ENCODE assay signal across 23 cellular contexts in genomic region chr1:75425001-75425400, GRCh38.
DNase-seq lines count a peak whose midpoint lies in the region; ATAC-seq, FAIRE-seq and TF ChIP-seq lines count a peak whose summit lies in the region.
"Had no signal": no experiment of that assay in that cellular context is flagged by ENCODE, and none has a peak within 500 bp of the region (broad histone marks: within the 10 kb centered on the region; RNA-seq: fewer than 3 reads in every experiment).

No MANE protein-coding gene starts in this region.

- intact Hi-C loops in activated CD4-positive, alpha-beta memory T cell treated with anti-CD3 and anti-CD28 coated beads for 36 hours (cut with micrococcal nuclease): no loop called here

- no peak overlapping the region for H3K4me3 Mint-ChIP-seq in activated CD4-positive, alpha-beta memory T cell treated with anti-CD3 and anti-CD28 coated beads for 36 hours
- H3K4me3 Mint-ChIP-seq: B cell; CD4-positive, alpha-beta T cell; CD8-positive, alpha-beta T cell had no signal

- no peak overlapping the region for H3K4me3 ChIP-seq in H1 (ENCODE audit: extremely low read depth in 1 of 4, insufficient read depth in 2 of 4, low read depth in 3 of 4, low read length in 4 of 4)
- H3K4me3 ChIP-seq: A549; BLaER1 treated with 17β-estradiol and CSF1 and Interleukin-3, amounts not matched to agents 10 nM and 100 nM; GM12878 had no signal

- H2BK5ac ChIP-seq in H1 (ENCODE audit: low read depth, low read length): no peak overlapping the region

- H3K9ac ChIP-seq in H1 (replicated peaks in 1 of 4; ENCODE audit: extremely low read depth in 1 of 4, low read depth in 3 of 4, low read length in 3 of 4): no peak overlapping the region
- H3K9ac ChIP-seq: BLaER1 treated with 17β-estradiol and CSF1 and Interleukin-3, amounts not matched to agents 10 nM and 100 nM had no signal

- no peak overlapping the region for H3K23ac ChIP-seq in H1 (ENCODE audit: insufficient read length)

- H2BK20ac ChIP-seq in H1 (ENCODE audit: low read length): no peak overlapping the region

- TF ChIP-seq EP300 in H1 (IDR thresholded peaks at IDR 0.05; ENCODE audit: borderline replicate concordance in 1 of 2, low read depth in 2 of 2, low read length in 2 of 2): no peak

- H3K36me3 Mint-ChIP-seq in activated CD4-positive, alpha-beta memory T cell treated with anti-CD3 and anti-CD28 coated beads for 36 hours: no peaks in the 10 kb centered on the region
- H3K36me3 Mint-ChIP-seq: CD8-positive, alpha-beta T cell had no signal

- no peak overlapping the region for H2BK15ac ChIP-seq in H1 (ENCODE audit: low read length)

- H3K27ac Mint-ChIP-seq in activated CD4-positive, alpha-beta memory T cell treated with anti-CD3 and anti-CD28 coated beads for 36 hours: no peak overlapping the region
- H3K27ac Mint-ChIP-seq: B cell; CD4-positive, alpha-beta T cell; CD8-positive, alpha-beta T cell had no signal

- no peaks in the 10 kb centered on the region for H3K23me2 ChIP-seq in H1 (ENCODE audit: low read depth, low read length)

- no peaks in the 10 kb centered on the region for H4K20me1 ChIP-seq in H1 (replicated peaks in 1 of 2; ENCODE audit: control insufficient read depth in 1 of 2, insufficient read depth in 2 of 2, low read length in 2 of 2)
- H4K20me1 ChIP-seq: BLaER1 treated with 17β-estradiol and CSF1 and Interleukin-3, amounts not matched to agents 10 nM and 100 nM had no signal

- no peak overlapping the region for H4K5ac ChIP-seq in H1 (ENCODE audit: insufficient read length, low read depth, low read length)

- no peak overlapping the region for H4K8ac ChIP-seq in H1 (ENCODE audit: extremely low read depth, insufficient read depth, low read length)

- H3K14ac ChIP-seq in H1 (ENCODE audit: insufficient read length): no peak overlapping the region

- H4K91ac ChIP-seq in H1 (replicated peaks; ENCODE audit: insufficient read length, low read length): no peak overlapping the region

- H3K27ac ChIP-seq in H1 (ENCODE audit: low read depth, low read length): no peak overlapping the region
- H3K27ac ChIP-seq: 22Rv1; A549; BLaER1 treated with 17β-estradiol and CSF1 and Interleukin-3, amounts not matched to agents 10 nM and 100 nM; C4-2B had no signal

- no peak overlapping the region for H2AFZ ChIP-seq in H1 (ENCODE audit: low read length)

- no peaks in the 10 kb centered on the region for H3K4me1 Mint-ChIP-seq in activated CD4-positive, alpha-beta memory T cell treated with anti-CD3 and anti-CD28 coated beads for 36 hours (ENCODE audit: low read depth)
- H3K4me1 Mint-ChIP-seq: B cell had no signal

- H2BK120ac ChIP-seq in H1 (replicated peaks; ENCODE audit: low read depth, low read length): no peak overlapping the region

- no peak for ATAC-seq in HG03045 (IDR thresholded peaks at IDR 0.05; ENCODE audit: unreplicated experiment)
- ATAC-seq: A549; CD8-positive, alpha-beta T cell; GM12878 had no signal

- H3K18ac ChIP-seq in H1 (ENCODE audit: extremely low read depth, low read length): no peak overlapping the region

- no peak for TF ChIP-seq POLR2A in H1 (IDR thresholded peaks at IDR 0.05; ENCODE audit: control extremely low read depth in 1 of 2, low read depth in 2 of 2, low read length in 2 of 2)

- DNase-seq in NCI-H2171 treated with DMSO at 0.1 percent for 48 hours (lab: John Stamatoyannopoulos, UW): peak; percentile 5
- no peak for DNase-seq in NCI-H2171 (lab: John Stamatoyannopoulos, UW)
- no peak for DNase-seq in H1 (ENCODE audit: low read depth in 1 of 2, low spot score in 2 of 2)
- no peak for DNase-seq in activated CD4-positive, alpha-beta memory T cell treated with anti-CD3 and anti-CD28 coated beads for 36 hours
- DNase-seq: AML-193; CD4-positive, alpha-beta T cell; CD8-positive, alpha-beta T cell; DMS 273 treated with DMSO at 0.1 percent for 48 hours; DMS153; DMS53; DMS79; DND-41; EL; GDM1 had no signal

- H3K27me3 ChIP-seq in H1 (replicated peaks in 1 of 4; ENCODE audit: control insufficient read depth in 3 of 4, extremely low read depth in 1 of 4, insufficient read depth in 3 of 4, low read length in 3 of 4): no peaks in the 10 kb centered on the region
- H3K27me3 ChIP-seq: BLaER1 treated with 17β-estradiol and CSF1 and Interleukin-3, amounts not matched to agents 10 nM and 100 nM had no signal

- no peak overlapping the region for H2BK12ac ChIP-seq in H1 (ENCODE audit: low read depth, low read length)

- H3K9me3 ChIP-seq in H1 (ENCODE audit: insufficient read depth in 2 of 2, low read depth in 1 of 2, low read length in 1 of 2): no peaks in the 10 kb centered on the region
- H3K9me3 ChIP-seq: A549; BLaER1 treated with 17β-estradiol and CSF1 and Interleukin-3, amounts not matched to agents 10 nM and 100 nM had no signal

- no peak overlapping the region for H3K4ac ChIP-seq in H1 (replicated peaks; ENCODE audit: insufficient read length, low read depth, low read length)

- FAIRE-seq in H1 (lab: Jason Lieb, UNC): no peak
- FAIRE-seq: A549, GM12878, GM12892, GM18507 had no signal

- no peaks in the 10 kb centered on the region for H3K27me3 Mint-ChIP-seq in activated CD4-positive, alpha-beta memory T cell treated with anti-CD3 and anti-CD28 coated beads for 36 hours
- H3K27me3 Mint-ChIP-seq: B cell; CD4-positive, alpha-beta T cell had no signal

- no peak overlapping the region for H3K4me2 ChIP-seq in H1 (ENCODE audit: insufficient read depth in 1 of 2, low read depth in 2 of 2, low read length in 2 of 2)
- H3K4me2 ChIP-seq: A549; BLaER1 treated with 17β-estradiol and CSF1 and Interleukin-3, amounts not matched to agents 10 nM and 100 nM had no signal

- no peak overlapping the region for H3K56ac ChIP-seq in H1 (replicated peaks; ENCODE audit: insufficient read length, low read depth, low read length)

- H2AK5ac ChIP-seq in H1 (ENCODE audit: low read depth, low read length): no peak overlapping the region

- no peaks in the 10 kb centered on the region for H3K9me3 Mint-ChIP-seq in activated CD4-positive, alpha-beta memory T cell treated with anti-CD3 and anti-CD28 coated beads for 36 hours
- H3K9me3 Mint-ChIP-seq: CD4-positive, alpha-beta T cell; CD8-positive, alpha-beta T cell had no signal

- no peak for TF ChIP-seq RAD21 in H1 (IDR thresholded peaks at IDR 0.05 in 1 of 2, conservative IDR thresholded peaks at IDR 0.05 in 1 of 2; ENCODE audit: low read depth in 2 of 2, low read length in 2 of 2)

- CTCF ChIA-PET in H1 (lab: Charles Lee; ENCODE audit: partially characterized antibody): interaction anchor here (0.6 to 3.5 kb wide), 4 partner anchors 97 to 192 kb away, joined by 3 to 14 read pairs (median 5); no protein-coding TSS in a partner anchor
- CTCF ChIA-PET in activated CD4-positive, alpha-beta memory T cell treated with anti-CD3 and anti-CD28 coated beads for 36 hours (lab: Charles Lee): no interaction called here

- H3K36me3 ChIP-seq in H1 (ENCODE audit: control insufficient read depth in 2 of 4, insufficient read depth in 4 of 4, low read length in 3 of 4): no peaks in the 10 kb centered on the region
- H3K36me3 ChIP-seq: BLaER1 treated with 17β-estradiol and CSF1 and Interleukin-3, amounts not matched to agents 10 nM and 100 nM had no signal

- no peaks in the 10 kb centered on the region for H3K4me1 ChIP-seq in H1 (replicated peaks in 1 of 4; ENCODE audit: control insufficient read depth in 3 of 4, insufficient read depth in 4 of 4, low read length in 3 of 4)
- H3K4me1 ChIP-seq: A549; BLaER1 treated with 17β-estradiol and CSF1 and Interleukin-3, amounts not matched to agents 10 nM and 100 nM had no signal

- POLR2A ChIA-PET in H1 (lab: Charles Lee; ENCODE audit: partially characterized antibody): no interaction called here
- POLR2A ChIA-PET in activated CD4-positive, alpha-beta memory T cell treated with anti-CD3 and anti-CD28 coated beads for 36 hours (lab: Charles Lee): no interaction called here

- no peaks in the 10 kb centered on the region for H3K79me2 ChIP-seq in H1 (ENCODE audit: control insufficient read depth in 1 of 2, insufficient read depth in 2 of 2, low read length in 2 of 2)

- TF ChIP-seq CTCF in H1 (IDR thresholded peaks at IDR 0.05; ENCODE audit: control extremely low read depth in 1 of 3, insufficient read depth in 1 of 3, low read depth in 1 of 3, low read length in 3 of 3): no peak

- H3K79me1 ChIP-seq in H1 (ENCODE audit: low read depth, low read length): no peaks in the 10 kb centered on the region

TF ChIP-seq in H1, 55 proteins besides CTCF, POLR2A, EP300 and RAD21:
- peak; percentile 75 for TF ChIP-seq CEBPB (IDR thresholded peaks at IDR 0.05; ENCODE audit: low read depth, low read length)
- TF ChIP-seq TCF12 (IDR thresholded peaks at IDR 0.05; ENCODE audit: low read depth, low read length): no peak
